12 cellular contexts compared by ENCODE assay signal in the genomic region with DNA sequence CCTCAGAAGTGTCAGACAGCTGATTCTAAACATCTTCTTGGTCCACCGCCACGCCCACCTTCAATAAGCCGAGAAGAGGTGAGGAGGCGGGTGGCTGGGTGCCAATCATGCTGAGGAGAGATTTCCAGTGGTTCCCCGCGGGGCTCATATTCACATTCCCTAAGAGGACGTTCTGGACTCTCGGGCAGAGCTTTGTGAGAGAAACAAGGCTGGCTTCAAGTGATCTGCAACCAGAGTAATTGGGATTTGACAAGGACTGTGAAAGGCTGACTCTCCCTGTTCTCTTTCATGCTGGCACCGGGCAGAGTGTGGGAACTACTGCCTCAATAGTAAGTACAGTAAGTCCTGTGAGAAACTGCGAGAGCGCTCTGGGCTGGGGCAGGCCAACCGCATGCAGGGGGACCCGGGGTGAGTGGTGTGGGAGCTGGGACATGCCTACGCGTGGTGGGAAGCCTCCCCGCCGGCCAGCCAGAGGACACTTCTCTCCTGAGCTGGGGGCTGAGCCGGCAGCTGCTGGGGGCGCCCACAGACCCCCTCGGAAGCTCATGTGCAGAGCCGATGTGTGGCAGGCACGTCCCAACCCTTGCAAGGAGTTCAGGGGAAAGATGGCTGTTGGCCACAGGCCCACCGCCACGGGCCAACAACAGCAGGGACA.
DNase-seq lines count a peak whose midpoint lies in the region; ATAC-seq and TF ChIP-seq lines count a peak whose summit lies in the region.
"Had no signal": no experiment of that assay in that cellular context is flagged by ENCODE, and none has a peak within 500 bp of the region (broad histone marks: within the 10 kb centered on the region; RNA-seq: fewer than 3 reads in every experiment).

No MANE protein-coding gene starts in this region.

- H3K4me3 Mint-ChIP-seq in nephron progenitor cell: no peak overlapping the region

- H3K27me3 ChIP-seq in spleen (replicated peaks in 1 of 7): peaks cover 0 to 94% (median 17%) of the 10 kb centered on the region in 7 donors

- CTCF ChIA-PET in HEK293T (lab: Yijun Ruan, JAX): interaction anchor here (1.2 to 5.1 kb wide), 3 partner anchors 63 to 365 kb away, joined by 4 to 77 read pairs (median 8); no protein-coding TSS in a partner anchor

- peaks cover 7% of the 10 kb centered on the region for H3K4me1 Mint-ChIP-seq in nephron progenitor cell

- H3K27me3 Mint-ChIP-seq in nephron progenitor cell (ENCODE audit: low read depth, poor library complexity): peaks cover 2% of the 10 kb centered on the region

- peaks cover 4 to 42% (median 15%) of the 10 kb centered on the region in 6 donors for H3K4me1 ChIP-seq in spleen
- H3K4me1 ChIP-seq: Caco-2 had no signal

- H3K27ac ChIP-seq in spleen: peak overlapping the region; percentile 57 to 89 (median 82)
- H3K27ac ChIP-seq: RWPE1 had no signal

- POLR2A ChIA-PET in HEK293T (lab: Yijun Ruan, JAX): no interaction called here

- TF ChIP-seq CTCF in spleen (IDR thresholded peaks at IDR 0.05 in 8 of 11, conservative IDR thresholded peaks at IDR 0.05 in 3 of 11): no peak
- no peak for TF ChIP-seq CTCF in nephron progenitor cell (IDR thresholded peaks at IDR 0.05)

- no peaks in the 10 kb centered on the region for H3K9me3 Mint-ChIP-seq in nephron progenitor cell

- intact Hi-C loops in left ventricle myocardium superior (cut with micrococcal nuclease): loop anchor here (10.0 kb wide), 1 partner anchor 109 kb away; a partner anchor contains a TSS
- intact Hi-C loops in spleen (cut with DNase I; ENCODE audit: low total_unique reads): no loop called here

- H3K36me3 ChIP-seq in spleen: no peaks in the 10 kb centered on the region

- H3K27ac Mint-ChIP-seq in nephron progenitor cell: no peak overlapping the region

- 55 to 77% (median 72%) methylated on average over 20 to 24 of the region's 24 CpGs for WGBS in spleen, 5 donors

- DNase-seq in HEK293T (ENCODE audit: extremely low spot score): no peak
- DNase-seq in astrocyte of the hippocampus (ENCODE audit: low read depth, low spot score): peak; percentile 39
- DNase-seq in left ventricle myocardium superior: peak; percentile 62
- DNase-seq in spleen: no peak
- no peak for DNase-seq in nephron progenitor cell
- no peak for DNase-seq in T-helper 2 cell
- no peak for DNase-seq in pons (ENCODE audit: low spot score)
- DNase-seq: Caco-2; NCI-H1930; stimulated activated naive CD4-positive, alpha-beta T cell treated with Interleukin-2 at 50 U/mL for 16 hours had no signal

- H3K36me3 Mint-ChIP-seq in nephron progenitor cell (ENCODE audit: low read depth): no peaks in the 10 kb centered on the region

- H3K9me3 ChIP-seq in spleen: no peaks in the 10 kb centered on the region
- H3K9me3 ChIP-seq: Caco-2 had no signal

- no peak for ATAC-seq in left ventricle myocardium superior
- ATAC-seq in GM21737 (IDR thresholded peaks at IDR 0.05; ENCODE audit: unreplicated experiment): no peak

- no peak for TF ChIP-seq POLR2A in spleen (IDR thresholded peaks at IDR 0.05)

- H3K4me3 ChIP-seq in spleen: peak overlapping the region; percentile 6 to 59 (median 30)

TF ChIP-seq in HEK293T, 16 proteins besides CTCF, POLR2A, EP300 and RAD21:
- TF ChIP-seq FOXM1 (IDR thresholded peaks at IDR 0.05; ENCODE audit: borderline replicate concordance): no peak
- TF ChIP-seq, protein P1, sequence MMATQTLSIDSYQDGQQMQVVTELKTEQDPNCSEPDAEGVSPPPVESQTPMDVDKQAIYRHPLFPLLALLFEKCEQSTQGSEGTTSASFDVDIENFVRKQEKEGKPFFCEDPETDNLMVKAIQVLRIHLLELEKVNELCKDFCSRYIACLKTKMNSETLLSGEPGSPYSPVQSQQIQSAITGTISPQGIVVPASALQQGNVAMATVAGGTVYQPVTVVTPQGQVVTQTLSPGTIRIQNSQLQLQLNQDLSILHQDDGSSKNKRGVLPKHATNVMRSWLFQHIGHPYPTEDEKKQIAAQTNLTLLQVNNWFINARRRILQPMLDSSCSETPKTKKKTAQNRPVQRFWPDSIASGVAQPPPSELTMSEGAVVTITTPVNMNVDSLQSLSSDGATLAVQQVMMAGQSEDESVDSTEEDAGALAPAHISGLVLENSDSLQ (IDR thresholded peaks at IDR 0.05): peak; percentile 45

Comparison
In these comparisons a context has a peak if more than half of its experiments do, and no peak if none do; other contexts are left out.
1. DNase-seq: peak in astrocyte of the hippocampus (single experiment) and left ventricle myocardium superior (single experiment); none in HEK293T (single experiment), spleen (single experiment), nephron progenitor cell (single experiment), T-helper 2 cell (0 of 5) and pons (single experiment).